Comparison of ENCODE assay signal across 16 cellular contexts in genomic region chr19:13744179-13744578, GRCh38. TPM values are rescaled to one million over a fixed set of nuclear protein-coding genes. Genes with fewer than 3 reads are reported as not detected.
DNase-seq lines count a peak whose midpoint lies in the region; ATAC-seq and TF ChIP-seq lines count a peak whose summit lies in the region.
"Had no signal": no experiment of that assay in that cellular context is flagged by ENCODE, and none has a peak within 500 bp of the region (broad histone marks: within the 10 kb centered on the region; RNA-seq: fewer than 3 reads in every experiment).

No MANE protein-coding gene starts in this region.

- H3K9me3 Mint-ChIP-seq in endothelial cell (ENCODE audit: unreplicated experiment): no peaks in the 10 kb centered on the region
- H3K9me3 Mint-ChIP-seq in nephron: no peaks in the 10 kb centered on the region

- ATAC-seq in GM21786 (IDR thresholded peaks at IDR 0.05; ENCODE audit: unreplicated experiment): no peak
- no peak for ATAC-seq in GM18511 (IDR thresholded peaks at IDR 0.05; ENCODE audit: unreplicated experiment)
- ATAC-seq: SK-N-SH treated with all-trans-retinoic acid at 6 μM for 48 hours had no signal

- DNase-seq in CD1c-positive myeloid dendritic cell (ENCODE audit: extremely low spot score): peak; percentile 53
- DNase-seq in OCI-M1 (lab: John Stamatoyannopoulos, UW): peak; percentile 57
- DNase-seq in endothelial cell (ENCODE audit: low spot score): no peak
- no peak for DNase-seq in stimulated activated CD4-positive, alpha-beta T cell treated with anti-CD3 and anti-CD28 coated beads, Interleukin-4, amount 100 ng/mL, for 24 hours
- no peak for DNase-seq in LoVo (ENCODE audit: low spot score)
- DNase-seq: H9, NCI-H1092, NCI-H1436, NCI-H187 treated with DMSO at 0.1 percent for 48 hours, NCI-H2107, NCI-H69 had no signal

- H3K4me1 Mint-ChIP-seq in endothelial cell (ENCODE audit: unreplicated experiment) (peaks cover 52% of the 10 kb centered on the region), nephron (peaks cover 7% of the 10 kb centered on the region)

- H3K27me3 Mint-ChIP-seq in endothelial cell (ENCODE audit: unreplicated experiment): peaks cover 2% of the 10 kb centered on the region
- no peaks in the 10 kb centered on the region for H3K27me3 Mint-ChIP-seq in nephron (ENCODE audit: low read depth)

- TF ChIP-seq CTCF in endothelial cell (IDR thresholded peaks at IDR 0.05; ENCODE audit: unreplicated experiment) (no peak), nephron (IDR thresholded peaks at IDR 0.05; ENCODE audit: unreplicated experiment in 3 of 3) (no peak)

- H3K4me3 Mint-ChIP-seq in endothelial cell (ENCODE audit: unreplicated experiment) (no peak overlapping the region), nephron (no peak overlapping the region)
- H3K4me3 Mint-ChIP-seq: CD14-positive monocyte, H9 had no signal

- H3K27ac Mint-ChIP-seq in endothelial cell (ENCODE audit: unreplicated experiment): peak overlapping the region; percentile 95
- H3K27ac Mint-ChIP-seq in nephron: peak overlapping the region in 2 of 3 experiments; percentile 69 to 82

- H3K36me3 Mint-ChIP-seq in endothelial cell (ENCODE audit: low read depth, unreplicated experiment): peaks cover 18% of the 10 kb centered on the region
- peaks cover 21% of the 10 kb centered on the region for H3K36me3 Mint-ChIP-seq in nephron (ENCODE audit: low read depth)

RNA-seq across cellular contexts. Expression of gene MRI1, which starts 20.1 kb away (rescaled TPM):
- 165 TPM for total RNA-seq in endothelial cell (ENCODE audit: unreplicated experiment)

RNA-seq across cellular contexts. Expression of gene C19orf53, which starts 30.1 kb away (rescaled TPM):
- 98.4 TPM for total RNA-seq in endothelial cell (ENCODE audit: unreplicated experiment)

RNA-seq across cellular contexts. Expression of gene ZSWIM4, which starts 51.1 kb away (rescaled TPM):
- total RNA-seq in endothelial cell (ENCODE audit: unreplicated experiment): 43.7 TPM

Comparison
In these comparisons a context has a peak if more than half of its experiments do, and no peak if none do; other contexts are left out.
1. DNase-seq: peak in CD1c-positive myeloid dendritic cell (single experiment) and OCI-M1 (single experiment); none in endothelial cell (single experiment), stimulated activated CD4-positive, alpha-beta T cell treated with anti-CD3 and anti-CD28 coated beads, Interleukin-4, amount 100 ng/mL, for 24 hours (single experiment) and LoVo (single experiment).